In the genomic region with DNA sequence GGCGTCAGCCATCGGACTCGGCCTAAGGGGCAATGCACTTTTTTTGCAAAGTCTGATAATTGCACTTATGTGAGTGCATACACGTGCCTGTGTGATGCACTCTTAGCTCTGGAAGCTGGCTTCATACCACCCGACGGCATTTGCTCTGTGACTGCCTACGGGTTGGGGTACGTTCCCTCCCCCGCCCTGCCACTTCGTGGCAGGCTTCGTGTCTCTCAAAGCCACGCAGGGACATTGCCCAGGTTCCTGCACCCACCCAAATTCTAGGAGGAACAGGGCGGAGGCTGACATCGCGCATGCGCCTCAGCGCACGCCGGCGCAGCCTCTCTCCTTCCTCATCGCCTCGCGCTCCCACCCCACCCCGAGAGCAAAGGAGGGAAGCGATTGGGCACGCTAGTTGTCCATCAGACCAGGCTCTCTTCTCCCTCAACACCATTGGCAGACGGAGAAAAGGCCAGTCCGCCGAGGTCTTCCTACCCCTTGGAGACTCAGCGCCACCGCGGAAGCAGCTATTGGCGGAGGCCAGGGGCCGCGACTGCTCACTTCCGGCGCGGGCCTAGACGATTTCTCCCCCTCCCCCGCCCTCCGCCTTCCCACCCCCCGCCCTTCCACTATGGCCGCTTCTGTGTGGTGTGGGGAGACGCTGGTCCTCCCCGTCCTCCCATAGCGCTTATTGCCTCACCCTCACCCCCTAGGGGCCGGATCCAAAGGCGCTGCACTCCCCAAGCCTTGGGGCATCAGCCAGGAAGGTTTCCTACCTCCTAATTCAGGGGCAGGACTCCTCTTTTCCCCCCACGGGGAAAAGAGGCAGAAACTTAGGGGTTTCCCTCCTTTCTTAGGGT, we compare ENCODE assay signal across 1 cellular context.
TF ChIP-seq lines count a peak whose summit lies in the region.

A gene with protein sequence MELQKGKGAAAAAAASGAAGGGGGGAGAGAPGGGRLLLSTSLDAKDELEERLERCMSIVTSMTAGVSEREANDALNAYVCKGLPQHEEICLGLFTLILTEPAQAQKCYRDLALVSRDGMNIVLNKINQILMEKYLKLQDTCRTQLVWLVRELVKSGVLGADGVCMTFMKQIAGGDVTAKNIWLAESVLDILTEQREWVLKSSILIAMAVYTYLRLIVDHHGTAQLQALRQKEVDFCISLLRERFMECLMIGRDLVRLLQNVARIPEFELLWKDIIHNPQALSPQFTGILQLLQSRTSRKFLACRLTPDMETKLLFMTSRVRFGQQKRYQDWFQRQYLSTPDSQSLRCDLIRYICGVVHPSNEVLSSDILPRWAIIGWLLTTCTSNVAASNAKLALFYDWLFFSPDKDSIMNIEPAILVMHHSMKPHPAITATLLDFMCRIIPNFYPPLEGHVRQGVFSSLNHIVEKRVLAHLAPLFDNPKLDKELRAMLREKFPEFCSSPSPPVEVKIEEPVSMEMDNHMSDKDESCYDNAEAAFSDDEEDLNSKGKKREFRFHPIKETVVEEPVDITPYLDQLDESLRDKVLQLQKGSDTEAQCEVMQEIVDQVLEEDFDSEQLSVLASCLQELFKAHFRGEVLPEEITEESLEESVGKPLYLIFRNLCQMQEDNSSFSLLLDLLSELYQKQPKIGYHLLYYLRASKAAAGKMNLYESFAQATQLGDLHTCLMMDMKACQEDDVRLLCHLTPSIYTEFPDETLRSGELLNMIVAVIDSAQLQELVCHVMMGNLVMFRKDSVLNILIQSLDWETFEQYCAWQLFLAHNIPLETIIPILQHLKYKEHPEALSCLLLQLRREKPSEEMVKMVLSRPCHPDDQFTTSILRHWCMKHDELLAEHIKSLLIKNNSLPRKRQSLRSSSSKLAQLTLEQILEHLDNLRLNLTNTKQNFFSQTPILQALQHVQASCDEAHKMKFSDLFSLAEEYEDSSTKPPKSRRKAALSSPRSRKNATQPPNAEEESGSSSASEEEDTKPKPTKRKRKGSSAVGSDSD (plus strand): TSS at position 588 of the 842 bp plus-strand sequence. CDS start 585 bp downstream, outside the sequence.

TF ChIP-seq in HCT116, 20 proteins besides CTCF, POLR2A, EP300 and RAD21 (continued from another document):
- TF ChIP-seq ZNF274 (IDR thresholded peaks at IDR 0.05; ENCODE audit: low read depth, low read length) (no peak), FOSL1 (IDR thresholded peaks at IDR 0.05; ENCODE audit: low read depth) (no peak), YY1 (IDR thresholded peaks at IDR 0.05; ENCODE audit: extremely low read depth, insufficient replicate concordance, low read depth, low read length) (peak; percentile 89), EZH2phosphoT487 (IDR thresholded peaks at IDR 0.05; ENCODE audit: borderline replicate concordance) (no peak), JUND (IDR thresholded peaks at IDR 0.05) (no peak), SRF (IDR thresholded peaks at IDR 0.05; ENCODE audit: low read depth) (no peak), POLR2AphosphoS5 (IDR thresholded peaks at IDR 0.05; ENCODE audit: low read depth, low read length) (peak; percentile 74), EZH2 (IDR thresholded peaks at IDR 0.05) (no peak)
- TF ChIP-seq, protein P1, sequence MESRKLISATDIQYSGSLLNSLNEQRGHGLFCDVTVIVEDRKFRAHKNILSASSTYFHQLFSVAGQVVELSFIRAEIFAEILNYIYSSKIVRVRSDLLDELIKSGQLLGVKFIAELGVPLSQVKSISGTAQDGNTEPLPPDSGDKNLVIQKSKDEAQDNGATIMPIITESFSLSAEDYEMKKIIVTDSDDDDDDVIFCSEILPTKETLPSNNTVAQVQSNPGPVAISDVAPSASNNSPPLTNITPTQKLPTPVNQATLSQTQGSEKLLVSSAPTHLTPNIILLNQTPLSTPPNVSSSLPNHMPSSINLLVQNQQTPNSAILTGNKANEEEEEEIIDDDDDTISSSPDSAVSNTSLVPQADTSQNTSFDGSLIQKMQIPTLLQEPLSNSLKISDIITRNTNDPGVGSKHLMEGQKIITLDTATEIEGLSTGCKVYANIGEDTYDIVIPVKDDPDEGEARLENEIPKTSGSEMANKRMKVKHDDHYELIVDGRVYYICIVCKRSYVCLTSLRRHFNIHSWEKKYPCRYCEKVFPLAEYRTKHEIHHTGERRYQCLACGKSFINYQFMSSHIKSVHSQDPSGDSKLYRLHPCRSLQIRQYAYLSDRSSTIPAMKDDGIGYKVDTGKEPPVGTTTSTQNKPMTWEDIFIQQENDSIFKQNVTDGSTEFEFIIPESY (IDR thresholded peaks at IDR 0.05; ENCODE audit: extremely low read depth, insufficient replicate concordance, low read length) = no peak
